Comparison of ENCODE assay signal across 17 cellular contexts in genomic region chr1:176885756-176886155, GRCh38.
DNase-seq lines count a peak whose midpoint lies in the region; ATAC-seq and TF ChIP-seq lines count a peak whose summit lies in the region.
"Had no signal": no experiment of that assay in that cellular context is flagged by ENCODE, and none has a peak within 500 bp of the region (broad histone marks: within the 10 kb centered on the region; RNA-seq: fewer than 3 reads in every experiment).

No MANE protein-coding gene starts in this region.

- peak; percentile 83 for DNase-seq in AG10803 (ENCODE audit: low read depth)
- peak; percentile 61 for DNase-seq in GM23248
- DNase-seq in fibroblast of gingiva (ENCODE audit: low read depth) = peak; percentile 57
- no peak for DNase-seq in mesenchymal stem cell
- no peak for DNase-seq in left lung
- DNase-seq in NCI-H128 (lab: John Stamatoyannopoulos, UW; ENCODE audit: unreplicated experiment) = no peak
- DNase-seq: C1 segment of cervical spinal cord; CD8-positive, alpha-beta memory T cell; COR-L47; DMS 273 treated with DMSO at 0.1 percent for 48 hours; DMS53; GOT3; H7 had no signal

- H3K27me3 ChIP-seq in GM23248 (replicated peaks; ENCODE audit: insufficient read depth) (no peaks in the 10 kb centered on the region), mesenchymal stem cell (ENCODE audit: control insufficient read depth in 1 of 2, insufficient read depth in 1 of 2, low read length in 2 of 2) (peaks cover 0 to 5% of the 10 kb centered on the region in 2 experiments), left lung (no peaks in the 10 kb centered on the region)

- no peak overlapping the region for H3K4ac ChIP-seq in mesenchymal stem cell (ENCODE audit: low read depth in 1 of 2, low read length in 2 of 2)

- H4K8ac ChIP-seq in mesenchymal stem cell (ENCODE audit: low read length) = no peak overlapping the region

- H3K18ac ChIP-seq in mesenchymal stem cell (ENCODE audit: low read depth in 1 of 2, low read length in 2 of 2) = no peak overlapping the region

- H3K9ac ChIP-seq in GM23248 (no peak overlapping the region), mesenchymal stem cell (ENCODE audit: low read length) (peak overlapping the region; percentile 13)
- H3K9ac ChIP-seq: KMS-11 had no signal

- H2BK120ac ChIP-seq in mesenchymal stem cell (ENCODE audit: low read depth, low read length) = no peak overlapping the region

- no peak for TF ChIP-seq CTCF in AG10803 (conservative IDR thresholded peaks at IDR 0.05; ENCODE audit: low read length)
- TF ChIP-seq CTCF in left lung (IDR thresholded peaks at IDR 0.05) = no peak

- H2BK12ac ChIP-seq in mesenchymal stem cell (ENCODE audit: low read length in 2 of 2) = no peak overlapping the region

- H3K79me2 ChIP-seq in GM23248 (ENCODE audit: insufficient read depth) = no peaks in the 10 kb centered on the region

- H3K4me1 ChIP-seq in GM23248 (ENCODE audit: insufficient read depth) (0 out of 2 replicates have a peak, but pooled peaks cover 4% of the 10 kb centered on the region), mesenchymal stem cell (ENCODE audit: control insufficient read depth, insufficient read depth, low read depth, low read length) (no peaks in the 10 kb centered on the region), left lung (no peaks in the 10 kb centered on the region)

- intact Hi-C loops in left lung (cut with DNase I) = no loop called here

- in situ Hi-C loops in GM23248 (cut with MboI) = loop anchor here (25.0 kb wide), 1 partner anchor 1402 kb away; no protein-coding TSS in a partner anchor

- no peaks in the 10 kb centered on the region for H3K79me1 ChIP-seq in mesenchymal stem cell (replicated peaks; ENCODE audit: low read length, poor library complexity, severe bottlenecking)

- H2BK5ac ChIP-seq in mesenchymal stem cell (ENCODE audit: low read depth, low read length, poor library complexity, severe bottlenecking) = no peak overlapping the region

- no peaks in the 10 kb centered on the region for H4K20me1 ChIP-seq in GM23248 (ENCODE audit: insufficient read depth)

- no peak overlapping the region for H2AK5ac ChIP-seq in mesenchymal stem cell (ENCODE audit: low read length, severe bottlenecking)

- H3K36me3 ChIP-seq in GM23248 (ENCODE audit: low read depth) (no peaks in the 10 kb centered on the region), mesenchymal stem cell (ENCODE audit: control insufficient read depth in 1 of 2, insufficient read depth in 2 of 2, low read depth in 1 of 2, low read length in 2 of 2) (no peaks in the 10 kb centered on the region), left lung (no peaks in the 10 kb centered on the region)

- H3K9me2 ChIP-seq in GM23248 (ENCODE audit: insufficient read depth) = no peaks in the 10 kb centered on the region

- ATAC-seq in HG02588 (IDR thresholded peaks at IDR 0.05; ENCODE audit: unreplicated experiment) = no peak
- ATAC-seq in left lung = no peak
- ATAC-seq: HCT116 had no signal

- H3K4me2 ChIP-seq in GM23248 (ENCODE audit: unreplicated experiment) (no peak overlapping the region), mesenchymal stem cell (ENCODE audit: low read length, poor library complexity, severe bottlenecking) (no peak overlapping the region)
- H3K4me2 ChIP-seq: KMS-11 had no signal

- H2AFZ ChIP-seq in GM23248 = no peak overlapping the region
- H2AFZ ChIP-seq in mesenchymal stem cell (ENCODE audit: low read depth, low read length) = no peak overlapping the region

- H3K9me3 ChIP-seq in GM23248 (ENCODE audit: low read depth) (no peaks in the 10 kb centered on the region), mesenchymal stem cell (ENCODE audit: control insufficient read depth, low read length) (no peaks in the 10 kb centered on the region), left lung (no peaks in the 10 kb centered on the region)

- H3F3A ChIP-seq in GM23248 (ENCODE audit: insufficient read depth) = no peaks in the 10 kb centered on the region

- no peak overlapping the region for H2BK15ac ChIP-seq in mesenchymal stem cell (ENCODE audit: low read depth, poor library complexity, severe bottlenecking)

- 7 to 17% methylated on average over 2 of the region's 2 CpGs for WGBS in GM23248 (ENCODE audit: low coverage in 1 of 2, low lambda C conversion rate in 2 of 2, missing lambda C conversion rate in 2 of 2), 2 experiments
- WGBS in mesenchymal stem cell = 0% methylated on average over 1 of the region's 2 CpGs

- H3K27ac ChIP-seq in GM23248 (no peak overlapping the region), mesenchymal stem cell (ENCODE audit: low read length, poor library complexity, severe bottlenecking) (no peak overlapping the region), left lung (no peak overlapping the region)
- H3K27ac ChIP-seq: HL-60, KMS-11 had no signal

- no peak overlapping the region for H3K23ac ChIP-seq in mesenchymal stem cell (ENCODE audit: low read length in 2 of 2)

- H3K14ac ChIP-seq in mesenchymal stem cell (ENCODE audit: low read length in 2 of 2) = no peak overlapping the region

- H3K4me3 ChIP-seq in AG10803 (ENCODE audit: low read length) = no peak overlapping the region
- H3K4me3 ChIP-seq in GM23248 = no peak overlapping the region
- no peak overlapping the region for H3K4me3 ChIP-seq in mesenchymal stem cell (ENCODE audit: insufficient read depth in 1 of 2, low read depth in 1 of 2, low read length in 2 of 2)
- no peak overlapping the region for H3K4me3 ChIP-seq in left lung

- no peak overlapping the region for H4K91ac ChIP-seq in mesenchymal stem cell (ENCODE audit: low read length)

Comparison
In these comparisons a context has a peak if more than half of its experiments do, and no peak if none do; other contexts are left out.
1. DNase-seq: peak in AG10803 (single experiment), GM23248 (single experiment) and fibroblast of gingiva (single experiment); none in mesenchymal stem cell (single experiment), left lung (0 of 2) and NCI-H128 (single experiment).